In genomic region chr16:2008631-2009301, GRCh38 we compare ENCODE assay signal across 6 cellular contexts. TPM values are rescaled to one million over a fixed set of nuclear protein-coding genes. Genes with fewer than 3 reads are reported as not detected.
DNase-seq lines count a peak whose midpoint lies in the region; ATAC-seq, FAIRE-seq and TF ChIP-seq lines count a peak whose summit lies in the region.

No MANE protein-coding gene starts in this region.

- intact Hi-C loops in HepG2 (cut with micrococcal nuclease; ENCODE audit: unreplicated experiment), result no loop called here

- no peak overlapping the region for H2AFZ ChIP-seq in HepG2 (ENCODE audit: low read length)

- no peaks in the 10 kb centered on the region for H3K9me3 ChIP-seq in HepG2 (ENCODE audit: low read length)

- TF ChIP-seq CTCF in HepG2 (CRISPR knock-in tag; IDR thresholded peaks at IDR 0.05), result no peak

- no peaks in the 10 kb centered on the region; a peak in 1 of 5 replicates for H3K36me3 ChIP-seq in HepG2 (replicated peaks in 1 of 2; ENCODE audit: control insufficient read depth in 1 of 2, insufficient read depth in 2 of 2, low read length in 2 of 2)

- FAIRE-seq in HepG2 (lab: Jason Lieb, UNC), result peak; percentile 4

- H3K9ac ChIP-seq in HepG2 (ENCODE audit: insufficient read depth, low read depth, low read length), result peak overlapping the region; percentile 93

- no TSS peak for BruUV-seq in HepG2 (replicated peaks; lab: Mats Ljungman, UMichigan)

- H3K4me3 ChIP-seq in HepG2 (replicated peaks in 1 of 3; ENCODE audit: insufficient read depth in 1 of 3, low read depth in 2 of 3, low read length in 3 of 3), result peak overlapping the region; percentile 76 to 81 (median 79)

- H3K79me2 ChIP-seq in HepG2 (ENCODE audit: insufficient read depth, low read length), result peaks cover 49% of the 10 kb centered on the region

- H3K27ac ChIP-seq in HepG2 (ENCODE audit: extremely low read length, insufficient read depth, low read length), result peak overlapping the region; percentile 78

- WGBS in HepG2 (ENCODE audit: low lambda C conversion rate), result 0% methylated on average over 3 of the region's 29 CpGs

- H3K4me2 ChIP-seq in HepG2 (ENCODE audit: low read depth, low read length), result peak overlapping the region; percentile 83

- in situ Hi-C loops in HepG2 (cut with HindIII; ENCODE audit: extremely low pct_ligation_motif_present, low pct_unique_long_range_greater_than_20kb), result no loop called here
- in situ Hi-C loops in ACHN (cut with HindIII; ENCODE audit: low pct_ligation_motif_present, low pct_unique_long_range_greater_than_20kb, low sequenced_read_pairs), result no loop called here

- TF ChIP-seq EP300 in HepG2 (IDR thresholded peaks at IDR 0.05; ENCODE audit: low read depth in 2 of 2, low read length in 2 of 2), result no peak
- TF ChIP-seq EP300 in HepG2 (CRISPR knock-in tag; IDR thresholded peaks at IDR 0.05; ENCODE audit: borderline replicate concordance), result no peak

- POLR2A ChIA-PET in HepG2 (lab: Yijun Ruan, JAX), result interaction anchor here (0.6 to 2.1 kb wide), 18 partner anchors 9 to 242 kb away, joined by 3 to 16 read pairs (median 4); partner anchors contain the start of genes GFER, NHERF2, NPW and RPS2

- peak in 1 of 2 experiments; percentile 53; a peak in 2 of 4 replicates for TF ChIP-seq POLR2A in HepG2 (IDR thresholded peaks at IDR 0.05; ENCODE audit: insufficient read depth in 1 of 2, low read depth in 2 of 2, low read length in 2 of 2)

- peaks cover 71% of the 10 kb centered on the region for H3K4me1 ChIP-seq in HepG2 (ENCODE audit: insufficient read depth, low read length)

- H4K20me1 ChIP-seq in HepG2 (ENCODE audit: insufficient read depth, low read length), result peaks cover 13% of the 10 kb centered on the region; the same call in 1 of the 2 replicates

- peak; percentile 24 to 41 for DNase-seq in NOMO-1 (lab: John Stamatoyannopoulos, UW; ENCODE audit: unreplicated experiment in 2 of 2)
- DNase-seq in NOMO-1 treated with dmso at 0.1 percent for 144 hours (lab: John Stamatoyannopoulos, UW; ENCODE audit: unreplicated experiment), result no peak
- peak; percentile 74 for DNase-seq in activated CD8-positive, alpha-beta memory T cell treated with anti-CD3 and anti-CD28 coated beads, Interleukin-2, amount 50 U/mL, for 48 hours
- DNase-seq in HepG2 (ENCODE audit: low spot score), result peak; percentile 65
- no peak for DNase-seq in NCI-H2107 (lab: John Stamatoyannopoulos, UW)
- DNase-seq in ACHN, result no peak

- peak; percentile 11 for ATAC-seq in HepG2

- H3K27me3 ChIP-seq in HepG2 (ENCODE audit: control insufficient read depth in 1 of 2, insufficient read depth in 2 of 2, low read length in 2 of 2), result no peaks in the 10 kb centered on the region

- peak; percentile 21 for TF ChIP-seq RAD21 in HepG2 (CRISPR knock-in tag; IDR thresholded peaks at IDR 0.05)

- CTCF ChIA-PET in HepG2 (lab: Yijun Ruan, JAX; ENCODE audit: low intra/inter-chr PET ratio, low total read pairs), result interaction anchor here (1.4 kb wide), 1 partner anchor 132 kb away, joined by 4 read pairs; no protein-coding TSS in a partner anchor

RNA-seq across cellular contexts. Expression of gene ZNF598, which starts 0.9 kb away (rescaled TPM):
- 9.5 and 13.5 TPM in 2 replicates for total RNA-seq in HepG2 (2016; rRNA removed; fragmentation: Illumina TruSeq; extraction: Trizol)
- total RNA-seq in HepG2 (2016; cell fraction: cytosol; rRNA removed; fragmentation: Illumina TruSeq; extraction: Trizol; ENCODE audit: low read depth), result 7.8 and 8.6 TPM in 2 replicates
- 6.1 and 14.0 TPM in 2 replicates for total RNA-seq in HepG2 (2016; cell fraction: insoluble cytoplasmic fraction; rRNA removed; fragmentation: Illumina TruSeq; extraction: Trizol)
- 8.0 and 9.4 TPM in 2 replicates for total RNA-seq in HepG2 (2016; cell fraction: membrane; rRNA removed; fragmentation: Illumina TruSeq; extraction: Trizol)
- 15.2 and 16.0 TPM in 2 replicates for total RNA-seq in HepG2 (2016; cell fraction: nucleus; rRNA removed; fragmentation: Illumina TruSeq; extraction: Trizol)
- 14.2 and 17.6 TPM in 2 replicates for polyA plus RNA-seq in HepG2 (2011; rRNA removed)
- polyA plus RNA-seq in HepG2 (2011; cell fraction: cytosol; rRNA removed), result 10.9 and 19.8 TPM in 2 replicates
- 80.6 and 103 TPM in 2 replicates for polyA plus RNA-seq in HepG2 (2011; cell fraction: nucleus; rRNA removed)
- 6.9 and 11.3 TPM in 2 replicates for polyA plus RNA-seq in HepG2 (2012)
- 4.2 and 5.0 TPM in 2 replicates for polyA plus RNA-seq in HepG2 (2016; cell fraction: cytosol; fragmentation: Illumina TruSeq; extraction: Trizol; ENCODE audit: low read depth)
- polyA plus RNA-seq in HepG2 (2016; cell fraction: insoluble cytoplasmic fraction; fragmentation: Illumina TruSeq; extraction: Trizol; ENCODE audit: low read depth), result 14.5 and 15.5 TPM in 2 replicates
- polyA plus RNA-seq in HepG2 (2016; cell fraction: membrane; fragmentation: Illumina TruSeq; extraction: Trizol; ENCODE audit: low read depth), result 8.5 and 11.6 TPM in 2 replicates
- 58.7 and 59.3 TPM in 2 replicates for polyA plus RNA-seq in HepG2 (2016; cell fraction: nucleus; fragmentation: Illumina TruSeq; extraction: Trizol; ENCODE audit: insufficient read depth, low read depth)
- 25.2 and 28.9 TPM in 2 replicates for polyA minus RNA-seq in HepG2 (2011; rRNA and poly(A)+ RNA removed; ENCODE audit: low replicate concordance)
- 12.5 and 18.7 TPM in 2 replicates for polyA minus RNA-seq in HepG2 (2011; cell fraction: cytosol; rRNA and poly(A)+ RNA removed)
- 12.6 and 18.4 TPM in 2 replicates for polyA minus RNA-seq in HepG2 (2011; cell fraction: nucleus; rRNA and poly(A)+ RNA removed)

RNA-seq across cellular contexts. Expression of gene NPW, which starts 10.8 kb away (rescaled TPM):
- 0.97 TPM in 1 of 2 replicates, not detected in the other for total RNA-seq in HepG2 (2016; rRNA removed; fragmentation: Illumina TruSeq; extraction: Trizol)
- 1.1 and 2.6 TPM in 2 replicates for total RNA-seq in HepG2 (2016; cell fraction: cytosol; rRNA removed; fragmentation: Illumina TruSeq; extraction: Trizol; ENCODE audit: low read depth)
- total RNA-seq in HepG2 (2016; cell fraction: insoluble cytoplasmic fraction; rRNA removed; fragmentation: Illumina TruSeq; extraction: Trizol), result 0.87 TPM in 1 of 2 replicates, not detected in the other
- 0.71 and 0.79 TPM in 2 replicates for total RNA-seq in HepG2 (2016; cell fraction: membrane; rRNA removed; fragmentation: Illumina TruSeq; extraction: Trizol)
- not detected in 2 replicates for total RNA-seq in HepG2 (2016; cell fraction: nucleus; rRNA removed; fragmentation: Illumina TruSeq; extraction: Trizol)
- polyA plus RNA-seq in HepG2 (2011; rRNA removed), result 0.24 and 0.25 TPM in 2 replicates
- polyA plus RNA-seq in HepG2 (2011; cell fraction: cytosol; rRNA removed), result 0.50 and 0.85 TPM in 2 replicates
- polyA plus RNA-seq in HepG2 (2011; cell fraction: nucleus; rRNA removed), result 1.1 and 1.2 TPM in 2 replicates
- polyA plus RNA-seq in HepG2 (2012), result 0.82 and 1.4 TPM in 2 replicates
- 0.87 and 1.2 TPM in 2 replicates for polyA plus RNA-seq in HepG2 (2016; cell fraction: cytosol; fragmentation: Illumina TruSeq; extraction: Trizol; ENCODE audit: low read depth)
- polyA plus RNA-seq in HepG2 (2016; cell fraction: insoluble cytoplasmic fraction; fragmentation: Illumina TruSeq; extraction: Trizol; ENCODE audit: low read depth), result 0.61 and 0.63 TPM in 2 replicates
- polyA plus RNA-seq in HepG2 (2016; cell fraction: membrane; fragmentation: Illumina TruSeq; extraction: Trizol; ENCODE audit: low read depth), result 0.42 and 0.81 TPM in 2 replicates
- polyA plus RNA-seq in HepG2 (2016; cell fraction: nucleus; fragmentation: Illumina TruSeq; extraction: Trizol; ENCODE audit: insufficient read depth, low read depth), result 0.85 and 2.0 TPM in 2 replicates
- polyA minus RNA-seq in HepG2 (2011; rRNA and poly(A)+ RNA removed; ENCODE audit: low replicate concordance), result 0.21 TPM in 1 of 2 replicates, not detected in the other
- polyA minus RNA-seq in HepG2 (2011; cell fraction: cytosol; rRNA and poly(A)+ RNA removed), result 3.4 TPM in 1 of 2 replicates, not detected in the other
- 0.50 TPM in 1 of 2 replicates, not detected in the other for polyA minus RNA-seq in HepG2 (2011; cell fraction: nucleus; rRNA and poly(A)+ RNA removed)

RNA-seq across cellular contexts. Expression of gene NHERF2, which starts 17.9 kb away (rescaled TPM):
- total RNA-seq in HepG2 (2016; rRNA removed; fragmentation: Illumina TruSeq; extraction: Trizol), result 15.8 and 23.7 TPM in 2 replicates
- total RNA-seq in HepG2 (2016; cell fraction: cytosol; rRNA removed; fragmentation: Illumina TruSeq; extraction: Trizol; ENCODE audit: low read depth), result 17.2 and 21.7 TPM in 2 replicates
- 14.8 and 26.0 TPM in 2 replicates for total RNA-seq in HepG2 (2016; cell fraction: insoluble cytoplasmic fraction; rRNA removed; fragmentation: Illumina TruSeq; extraction: Trizol)
- total RNA-seq in HepG2 (2016; cell fraction: membrane; rRNA removed; fragmentation: Illumina TruSeq; extraction: Trizol), result 42.5 and 44.6 TPM in 2 replicates
- total RNA-seq in HepG2 (2016; cell fraction: nucleus; rRNA removed; fragmentation: Illumina TruSeq; extraction: Trizol), result 14.4 and 15.0 TPM in 2 replicates
- 39.3 and 47.2 TPM in 2 replicates for polyA plus RNA-seq in HepG2 (2011; rRNA removed)
- 28.8 and 54.4 TPM in 2 replicates for polyA plus RNA-seq in HepG2 (2011; cell fraction: cytosol; rRNA removed)
- 94.7 and 105 TPM in 2 replicates for polyA plus RNA-seq in HepG2 (2011; cell fraction: nucleus; rRNA removed)
- 25.8 and 38.7 TPM in 2 replicates for polyA plus RNA-seq in HepG2 (2012)
- polyA plus RNA-seq in HepG2 (2016; cell fraction: cytosol; fragmentation: Illumina TruSeq; extraction: Trizol; ENCODE audit: low read depth), result 54.0 and 63.1 TPM in 2 replicates
- polyA plus RNA-seq in HepG2 (2016; cell fraction: insoluble cytoplasmic fraction; fragmentation: Illumina TruSeq; extraction: Trizol; ENCODE audit: low read depth), result 37.8 and 52.2 TPM in 2 replicates
- polyA plus RNA-seq in HepG2 (2016; cell fraction: membrane; fragmentation: Illumina TruSeq; extraction: Trizol; ENCODE audit: low read depth), result 72.6 and 84.9 TPM in 2 replicates
- polyA plus RNA-seq in HepG2 (2016; cell fraction: nucleus; fragmentation: Illumina TruSeq; extraction: Trizol; ENCODE audit: insufficient read depth, low read depth), result 53.4 and 59.6 TPM in 2 replicates
- polyA minus RNA-seq in HepG2 (2011; rRNA and poly(A)+ RNA removed; ENCODE audit: low replicate concordance), result 6.8 and 36.4 TPM in 2 replicates
- 24.4 and 28.2 TPM in 2 replicates for polyA minus RNA-seq in HepG2 (2011; cell fraction: cytosol; rRNA and poly(A)+ RNA removed)
- polyA minus RNA-seq in HepG2 (2011; cell fraction: nucleus; rRNA and poly(A)+ RNA removed), result 13.3 and 13.8 TPM in 2 replicates

RNA-seq across cellular contexts. Expression of gene SYNGR3, which starts 19.0 kb away (rescaled TPM):
- 0.58 and 0.97 TPM in 2 replicates for total RNA-seq in HepG2 (2016; rRNA removed; fragmentation: Illumina TruSeq; extraction: Trizol)
- total RNA-seq in HepG2 (2016; cell fraction: cytosol; rRNA removed; fragmentation: Illumina TruSeq; extraction: Trizol; ENCODE audit: low read depth), result 1.1 and 1.2 TPM in 2 replicates
- 0.43 and 1.1 TPM in 2 replicates for total RNA-seq in HepG2 (2016; cell fraction: insoluble cytoplasmic fraction; rRNA removed; fragmentation: Illumina TruSeq; extraction: Trizol)
- 1.5 and 2.1 TPM in 2 replicates for total RNA-seq in HepG2 (2016; cell fraction: membrane; rRNA removed; fragmentation: Illumina TruSeq; extraction: Trizol)
- 0.84 and 0.85 TPM in 2 replicates for total RNA-seq in HepG2 (2016; cell fraction: nucleus; rRNA removed; fragmentation: Illumina TruSeq; extraction: Trizol)
- polyA plus RNA-seq in HepG2 (2011; rRNA removed), result 5.7 and 7.4 TPM in 2 replicates
- 4.4 and 4.8 TPM in 2 replicates for polyA plus RNA-seq in HepG2 (2011; cell fraction: cytosol; rRNA removed)
- polyA plus RNA-seq in HepG2 (2011; cell fraction: nucleus; rRNA removed), result 10.2 and 11.3 TPM in 2 replicates
- 2.5 and 5.3 TPM in 2 replicates for polyA plus RNA-seq in HepG2 (2012)
- 1.00 and 1.2 TPM in 2 replicates for polyA plus RNA-seq in HepG2 (2016; cell fraction: cytosol; fragmentation: Illumina TruSeq; extraction: Trizol; ENCODE audit: low read depth)
- 0.64 and 0.72 TPM in 2 replicates for polyA plus RNA-seq in HepG2 (2016; cell fraction: insoluble cytoplasmic fraction; fragmentation: Illumina TruSeq; extraction: Trizol; ENCODE audit: low read depth)
- polyA plus RNA-seq in HepG2 (2016; cell fraction: membrane; fragmentation: Illumina TruSeq; extraction: Trizol; ENCODE audit: low read depth), result 1.2 and 1.4 TPM in 2 replicates
- polyA plus RNA-seq in HepG2 (2016; cell fraction: nucleus; fragmentation: Illumina TruSeq; extraction: Trizol; ENCODE audit: insufficient read depth, low read depth), result 1.1 and 1.4 TPM in 2 replicates
- polyA minus RNA-seq in HepG2 (2011; rRNA and poly(A)+ RNA removed; ENCODE audit: low replicate concordance), result 6.2 and 7.1 TPM in 2 replicates
- 4.1 and 4.4 TPM in 2 replicates for polyA minus RNA-seq in HepG2 (2011; cell fraction: cytosol; rRNA and poly(A)+ RNA removed)
- 1.3 and 2.1 TPM in 2 replicates for polyA minus RNA-seq in HepG2 (2011; cell fraction: nucleus; rRNA and poly(A)+ RNA removed)

RNA-seq across cellular contexts. Expression of gene GFER, which starts 24.8 kb away (rescaled TPM):
- total RNA-seq in HepG2 (2016; rRNA removed; fragmentation: Illumina TruSeq; extraction: Trizol), result 68.3 and 71.7 TPM in 2 replicates
- total RNA-seq in HepG2 (2016; cell fraction: cytosol; rRNA removed; fragmentation: Illumina TruSeq; extraction: Trizol; ENCODE audit: low read depth), result 42.3 and 42.4 TPM in 2 replicates
- total RNA-seq in HepG2 (2016; cell fraction: insoluble cytoplasmic fraction; rRNA removed; fragmentation: Illumina TruSeq; extraction: Trizol), result 71.7 and 77.6 TPM in 2 replicates
- total RNA-seq in HepG2 (2016; cell fraction: membrane; rRNA removed; fragmentation: Illumina TruSeq; extraction: Trizol), result 45.9 and 49.4 TPM in 2 replicates
- total RNA-seq in HepG2 (2016; cell fraction: nucleus; rRNA removed; fragmentation: Illumina TruSeq; extraction: Trizol), result 27.4 and 40.1 TPM in 2 replicates
- polyA plus RNA-seq in HepG2 (2011; rRNA removed), result 28.6 and 35.9 TPM in 2 replicates
- polyA plus RNA-seq in HepG2 (2011; cell fraction: cytosol; rRNA removed), result 25.2 and 31.0 TPM in 2 replicates
- 27.0 and 27.5 TPM in 2 replicates for polyA plus RNA-seq in HepG2 (2011; cell fraction: nucleus; rRNA removed)
- polyA plus RNA-seq in HepG2 (2012), result 28.9 and 37.4 TPM in 2 replicates
- 55.8 and 56.5 TPM in 2 replicates for polyA plus RNA-seq in HepG2 (2016; cell fraction: cytosol; fragmentation: Illumina TruSeq; extraction: Trizol; ENCODE audit: low read depth)
- polyA plus RNA-seq in HepG2 (2016; cell fraction: insoluble cytoplasmic fraction; fragmentation: Illumina TruSeq; extraction: Trizol; ENCODE audit: low read depth), result 83.7 and 99.4 TPM in 2 replicates
- polyA plus RNA-seq in HepG2 (2016; cell fraction: membrane; fragmentation: Illumina TruSeq; extraction: Trizol; ENCODE audit: low read depth), result 49.1 and 52.1 TPM in 2 replicates
- 66.2 and 67.2 TPM in 2 replicates for polyA plus RNA-seq in HepG2 (2016; cell fraction: nucleus; fragmentation: Illumina TruSeq; extraction: Trizol; ENCODE audit: insufficient read depth, low read depth)
- polyA minus RNA-seq in HepG2 (2011; rRNA and poly(A)+ RNA removed; ENCODE audit: low replicate concordance), result 12.3 and 20.5 TPM in 2 replicates
- polyA minus RNA-seq in HepG2 (2011; cell fraction: cytosol; rRNA and poly(A)+ RNA removed), result 16.4 and 18.5 TPM in 2 replicates
- polyA minus RNA-seq in HepG2 (2011; cell fraction: nucleus; rRNA and poly(A)+ RNA removed), result 14.7 and 14.8 TPM in 2 replicates

Comparison
In these comparisons a context has a peak if more than half of its experiments do, and no peak if none do; other contexts are left out.
1. DNase-seq: peak in NOMO-1 (2 of 2), activated CD8-positive, alpha-beta memory T cell treated with anti-CD3 and anti-CD28 coated beads, Interleukin-2, amount 50 U/mL, for 48 hours (single experiment) and HepG2 (single experiment); none in NOMO-1 treated with dmso at 0.1 percent for 144 hours (single experiment), NCI-H2107 (single experiment) and ACHN (single experiment).